In the genomic region with DNA sequence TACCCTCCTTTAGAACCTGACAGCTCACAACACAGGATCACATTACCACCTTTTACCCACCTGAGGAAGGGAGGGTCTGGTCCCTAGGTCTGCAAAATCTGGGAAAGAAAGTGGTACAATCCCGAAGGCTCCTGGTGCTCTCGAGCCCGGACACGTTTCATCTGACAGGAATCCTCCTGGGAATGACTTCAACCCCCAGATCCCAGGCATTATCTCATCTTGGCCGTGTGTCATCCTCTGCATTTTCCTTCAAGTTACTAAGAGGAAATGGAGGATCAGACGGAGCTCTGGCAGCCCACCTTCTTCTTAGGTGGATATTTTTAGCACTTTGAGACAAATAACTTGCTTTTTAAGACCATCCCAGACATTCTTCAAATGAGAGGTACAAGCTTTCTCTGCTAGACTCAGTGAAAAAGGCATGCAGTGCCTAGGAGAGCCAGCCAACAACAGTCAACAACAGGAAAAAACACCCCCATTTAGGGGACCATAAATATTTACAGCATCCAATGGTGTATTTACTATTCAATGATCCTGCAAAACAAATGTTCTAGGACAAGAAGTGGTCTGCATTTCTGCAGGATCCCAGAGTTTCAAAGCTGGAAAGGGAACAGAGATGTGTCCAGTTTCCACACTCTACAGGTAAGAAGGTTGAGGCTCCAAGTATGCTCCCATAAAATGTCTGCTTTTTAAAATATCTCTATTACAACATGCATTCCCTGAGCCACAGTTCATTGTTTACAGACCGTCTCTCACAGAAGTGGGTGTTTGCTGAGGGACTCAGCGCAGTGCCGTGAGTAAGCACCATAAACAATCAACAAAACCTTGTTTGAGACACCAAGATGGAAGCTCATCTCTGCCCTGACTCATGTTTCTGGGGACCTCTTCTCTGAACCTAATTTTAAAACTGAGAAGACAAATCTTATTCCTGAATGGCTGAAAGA, we compare ENCODE assay signal across 15 cellular contexts. TPM values are rescaled to one million over a fixed set of nuclear protein-coding genes. Genes with fewer than 3 reads are reported as not detected.
DNase-seq lines count a peak whose midpoint lies in the region; ATAC-seq and TF ChIP-seq lines count a peak whose summit lies in the region.
"Had no signal": no experiment of that assay in that cellular context is flagged by ENCODE, and none has a peak within 500 bp of the region (broad histone marks: within the 10 kb centered on the region; RNA-seq: fewer than 3 reads in every experiment).

No MANE protein-coding gene starts in this region.

- H3K23ac ChIP-seq in trophoblast cell (ENCODE audit: low read length) (no peak overlapping the region), H9 (ENCODE audit: insufficient read length, low read depth, low read length) (no peak overlapping the region)

- no peaks in the 10 kb centered on the region for H3K23me2 ChIP-seq in H9 (ENCODE audit: insufficient read length, low read depth, low read length, poor library complexity, severe bottlenecking)

- no peaks in the 10 kb centered on the region for H3K27me3 Mint-ChIP-seq in H9 (ENCODE audit: low read depth)
- H3K27me3 Mint-ChIP-seq: activated CD4-positive, alpha-beta T cell treated with anti-CD3 and anti-CD28 coated beads, Interleukin-2, amount 10 ng/mL, durations not matched to agents 7 days and 5 days; memory B cell had no signal

- peak overlapping the region; percentile 62 for H2BK120ac ChIP-seq in trophoblast cell (ENCODE audit: insufficient read depth, low read length, poor library complexity)
- no peak overlapping the region for H2BK120ac ChIP-seq in H9 (ENCODE audit: low read depth, low read length, poor library complexity, severe bottlenecking)

- no peaks in the 10 kb centered on the region for H3K36me3 Mint-ChIP-seq in H9 (ENCODE audit: insufficient read depth in 1 of 3, low read depth in 3 of 3)
- H3K36me3 Mint-ChIP-seq: memory B cell had no signal

- no peak for TF ChIP-seq POLR2A in upper lobe of left lung (IDR thresholded peaks at IDR 0.05)

- no peak overlapping the region for H4K8ac ChIP-seq in trophoblast cell (ENCODE audit: low read depth, low read length)
- H4K8ac ChIP-seq in H9 (replicated peaks; ENCODE audit: insufficient read length, low read depth, low read length): no peak overlapping the region

- no peaks in the 10 kb centered on the region; a peak in 1 of 5 replicates for H3K9me3 Mint-ChIP-seq in H9
- H3K9me3 Mint-ChIP-seq: memory B cell had no signal

- H3K9me3 ChIP-seq in trophoblast cell (ENCODE audit: insufficient read depth, low read depth, low read length) (no peaks in the 10 kb centered on the region), H9 (ENCODE audit: control insufficient read depth, low read depth, low read length) (no peaks in the 10 kb centered on the region), upper lobe of left lung (no peaks in the 10 kb centered on the region)
- H3K9me3 ChIP-seq: psoas muscle had no signal

- H3K4me2 ChIP-seq in trophoblast cell (ENCODE audit: low read length): peak overlapping the region; percentile 34
- H3K4me2 ChIP-seq in H9 (ENCODE audit: insufficient read depth, insufficient read length, low read length): no peak overlapping the region

- no peak overlapping the region for H3K14ac ChIP-seq in trophoblast cell (ENCODE audit: low read length)
- no peak overlapping the region for H3K14ac ChIP-seq in H9 (ENCODE audit: insufficient read depth, low read length)

- no peak overlapping the region for H3K56ac ChIP-seq in H9 (ENCODE audit: insufficient read length, low read depth, low read length)

- peak overlapping the region; percentile 57 for H4K91ac ChIP-seq in trophoblast cell (ENCODE audit: low read depth, low read length)
- no peak overlapping the region for H4K91ac ChIP-seq in H9 (ENCODE audit: insufficient read length, low read depth, low read length)

- H3K27ac ChIP-seq in trophoblast cell (ENCODE audit: low read depth, low read length) (peak overlapping the region; percentile 88), H9 (ENCODE audit: insufficient read length, low read depth, low read length) (no peak overlapping the region), upper lobe of left lung (peak overlapping the region in 1 of 4 donors; percentile 17)
- H3K27ac ChIP-seq: psoas muscle had no signal

- H3K9ac ChIP-seq in trophoblast cell (ENCODE audit: low read length) (no peak overlapping the region), H9 (ENCODE audit: extremely low read depth, insufficient read length, low read length) (no peak overlapping the region)

- peaks cover 7% of the 10 kb centered on the region for H3K79me1 ChIP-seq in trophoblast cell (ENCODE audit: low read length)
- H3K79me1 ChIP-seq in H9 (ENCODE audit: insufficient read depth, low read depth, low read length, poor library complexity, severe bottlenecking): no peaks in the 10 kb centered on the region

- H2BK15ac ChIP-seq in H9 (ENCODE audit: low read depth, low read length): no peak overlapping the region

- H3K4me3 ChIP-seq in trophoblast cell (ENCODE audit: low read depth, low read length) (no peak overlapping the region), upper lobe of left lung (peak overlapping the region in 1 of 4 donors; percentile 16)
- H3K4me3 ChIP-seq: psoas muscle had no signal

- H3K4me1 ChIP-seq in trophoblast cell (ENCODE audit: control insufficient read depth in 1 of 2, insufficient read depth in 2 of 2, low read length in 2 of 2): peaks cover 2 to 15% of the 10 kb centered on the region in 2 experiments
- H3K4me1 ChIP-seq in H9 (ENCODE audit: insufficient read depth, low read length): no peaks in the 10 kb centered on the region
- no peaks in the 10 kb centered on the region for H3K4me1 ChIP-seq in upper lobe of left lung
- H3K4me1 ChIP-seq: psoas muscle had no signal

- H2BK5ac ChIP-seq in trophoblast cell (ENCODE audit: low read depth, low read length, poor library complexity) (no peak overlapping the region), H9 (ENCODE audit: insufficient read length, low read length) (no peak overlapping the region)

- DNase-seq in GM04504 (ENCODE audit: low read depth): peak; percentile 27
- peak; percentile 55 for DNase-seq in NCI-H82 (lab: John Stamatoyannopoulos, UW)
- DNase-seq in dermis blood vessel endothelial cell: peak; percentile 29
- DNase-seq in trophoblast cell: peak; percentile 46 to 54
- DNase-seq in H9: no peak
- DNase-seq in upper lobe of left lung: no peak
- DNase-seq: activated CD4-positive, alpha-beta T cell treated with anti-CD3 and anti-CD28 coated beads, Interleukin-2, amount 10 ng/mL, durations not matched to agents 7 days and 5 days; activated effector memory CD4-positive, alpha-beta T cell treated with anti-CD3 and anti-CD28 coated beads, Interleukin-2, amount 50 U/mL, for 16 hours; DMS79; NCI-H1092; NCI-H526 treated with DMSO at 0.1 percent for 48 hours; psoas muscle; substantia nigra had no signal

- H3K4ac ChIP-seq in trophoblast cell (ENCODE audit: low read depth, low read length) (peak overlapping the region; percentile 37), H9 (ENCODE audit: low read depth, low read length) (no peak overlapping the region)

- H4K12ac ChIP-seq in trophoblast cell (ENCODE audit: low read depth, low read length): no peak overlapping the region

- no peaks in the 10 kb centered on the region for H3K27me3 ChIP-seq in trophoblast cell (ENCODE audit: insufficient read depth, low read length)
- no peaks in the 10 kb centered on the region for H3K27me3 ChIP-seq in H9 (ENCODE audit: insufficient read depth, low read length)
- no peaks in the 10 kb centered on the region for H3K27me3 ChIP-seq in upper lobe of left lung

- no peak for TF ChIP-seq EP300 in upper lobe of left lung (IDR thresholded peaks at IDR 0.05)

- peaks cover 5 to 6% of the 10 kb centered on the region in 2 experiments; a peak in 3 of 4 replicates for H3K4me1 Mint-ChIP-seq in H9

- H4K20me1 ChIP-seq in H9 (ENCODE audit: control insufficient read depth, insufficient read depth, insufficient read length): no peaks in the 10 kb centered on the region

- H3K4me3 Mint-ChIP-seq in H9: no peak overlapping the region
- H3K4me3 Mint-ChIP-seq: activated CD4-positive, alpha-beta T cell treated with anti-CD3 and anti-CD28 coated beads, Interleukin-2, amount 10 ng/mL, durations not matched to agents 7 days and 5 days; memory B cell had no signal

- H3K36me3 ChIP-seq in trophoblast cell (ENCODE audit: control insufficient read depth in 1 of 2, insufficient read depth in 2 of 2, low read length in 2 of 2): no peaks in the 10 kb centered on the region
- H3K36me3 ChIP-seq in upper lobe of left lung: no peaks in the 10 kb centered on the region

- H2AFZ ChIP-seq in trophoblast cell (ENCODE audit: insufficient read depth, low read length, poor library complexity): no peak overlapping the region
- no peak overlapping the region for H2AFZ ChIP-seq in H9 (ENCODE audit: low read length)

- peak overlapping the region in 1 of 3 experiments; percentile 32; a peak in 1 of 7 replicates for H3K27ac Mint-ChIP-seq in H9
- H3K27ac Mint-ChIP-seq: activated CD4-positive, alpha-beta T cell treated with anti-CD3 and anti-CD28 coated beads, Interleukin-2, amount 10 ng/mL, durations not matched to agents 7 days and 5 days; memory B cell had no signal

- H2AK5ac ChIP-seq in trophoblast cell (ENCODE audit: low read length) (no peak overlapping the region), H9 (ENCODE audit: insufficient read length, low read length) (no peak overlapping the region)

- H3K18ac ChIP-seq in trophoblast cell (ENCODE audit: low read length) (no peak overlapping the region), H9 (ENCODE audit: insufficient read length, low read depth, low read length) (no peak overlapping the region)

- no CpG with 5 or more reads among the region's 9 CpGs for WGBS in trophoblast cell (ENCODE audit: extremely low coverage, insufficient coverage, insufficient read length)
- no CpG with 5 or more reads among the region's 9 CpGs for WGBS in H9 (ENCODE audit: extremely low coverage, insufficient read length, low lambda C conversion rate)
- WGBS in upper lobe of left lung, 2 donors: 61 to 67% methylated on average over 9 of the region's 9 CpGs

- no peak overlapping the region for H3T11ph ChIP-seq in H9 (ENCODE audit: low read length)

- no peak overlapping the region for H2BK20ac ChIP-seq in H9 (ENCODE audit: low read depth, low read length, poor library complexity, severe bottlenecking)

- no peak for ATAC-seq in upper lobe of left lung (ENCODE audit: low FRiP score in 2 of 2)
- no peak for ATAC-seq in GM18909 (IDR thresholded peaks at IDR 0.05; ENCODE audit: poor library complexity, unreplicated experiment)
- ATAC-seq: psoas muscle had no signal

- no peaks in the 10 kb centered on the region for H3K79me2 ChIP-seq in trophoblast cell (ENCODE audit: control insufficient read depth, insufficient read depth, low read length, poor library complexity)
- H3K79me2 ChIP-seq in H9 (ENCODE audit: insufficient read depth, low read length): no peaks in the 10 kb centered on the region

- no peak overlapping the region for H4K5ac ChIP-seq in H9 (ENCODE audit: insufficient read length, low read depth, low read length)

- no peak for TF ChIP-seq CTCF in H9 (conservative IDR thresholded peaks at IDR 0.05)
- no peak for TF ChIP-seq CTCF in upper lobe of left lung (IDR thresholded peaks at IDR 0.05)

- H2BK12ac ChIP-seq in trophoblast cell (ENCODE audit: low read length) (no peak overlapping the region), H9 (ENCODE audit: insufficient read length, low read depth, low read length) (no peak overlapping the region)

RNA-seq across cellular contexts. Expression of a gene that starts 38.3 kb away (rescaled TPM):
- total RNA-seq in dermis blood vessel endothelial cell (12.1 and 20.8 TPM in 2 replicates), H9 (2021) (4.4 and 5.7 TPM in 2 replicates), upper lobe of left lung (10 to 100 TPM; 26.6 to 38.9 (median 30.0) TPM)
- 21.0 and 22.3 TPM in 2 replicates for polyA plus RNA-seq in trophoblast cell (2013)

Comparison
In these comparisons a context has a peak if more than half of its experiments do, and no peak if none do; other contexts are left out.
1. DNase-seq: peak in GM04504 (single experiment), NCI-H82 (single experiment), dermis blood vessel endothelial cell (single experiment) and trophoblast cell (2 of 2); none in H9 (single experiment) and upper lobe of left lung (0 of 2).